ENCODE assay signal across 18 cellular contexts in the genomic region with DNA sequence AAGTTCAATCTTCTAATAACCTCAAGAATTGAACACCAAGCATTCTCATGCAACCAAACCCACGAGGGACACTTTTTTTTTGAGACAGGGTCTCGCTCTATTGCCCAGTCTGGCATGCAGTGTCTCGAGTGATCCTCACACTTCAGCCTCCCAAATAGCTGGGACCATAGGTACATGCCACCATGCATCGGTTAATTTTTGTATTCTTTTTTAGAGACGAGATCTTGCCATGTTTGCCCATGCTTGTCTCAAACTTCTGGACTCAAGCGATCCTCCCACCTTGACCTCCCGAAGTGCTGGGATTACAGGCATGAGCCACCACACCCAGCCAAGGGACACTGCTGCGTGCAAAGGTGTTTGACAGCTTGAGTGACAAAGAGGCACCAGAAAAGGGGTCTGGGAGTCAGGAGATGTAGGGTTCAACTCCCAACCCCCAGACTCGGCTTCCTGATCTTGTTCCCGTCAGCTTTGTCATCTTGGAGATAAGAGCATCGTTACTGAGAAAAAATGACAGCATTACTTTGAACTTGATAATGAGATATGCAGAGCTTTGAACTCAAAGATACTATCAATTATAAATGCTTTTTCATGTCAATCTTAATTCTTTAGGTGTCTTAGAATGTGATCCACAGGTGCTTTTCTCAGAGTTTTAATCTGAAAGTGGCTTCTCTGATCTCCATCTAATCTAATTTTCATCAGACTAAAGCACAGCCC. TPM values are rescaled to one million over a fixed set of nuclear protein-coding genes. Genes with fewer than 3 reads are reported as not detected.
A peak's percentile ranks its signal among the peaks of the same experiment; 100 is the strongest.
DNase-seq lines count a peak whose midpoint lies in the region; ATAC-seq and TF ChIP-seq lines count a peak whose summit lies in the region.
"Had no signal": no experiment of that assay in that cellular context is flagged by ENCODE, and none has a peak within 500 bp of the region (broad histone marks: within the 10 kb centered on the region; RNA-seq: fewer than 3 reads in every experiment).

No MANE protein-coding gene starts in this region.

- H3K27ac Mint-ChIP-seq in activated naive CD4-positive, alpha-beta T cell treated with anti-CD3 and anti-CD28 coated beads, Interleukin-2, amount 50 U/mL, for 24 hours, result no peak overlapping the region
- H3K27ac Mint-ChIP-seq in T-cell (no peak overlapping the region), memory B cell (no peak overlapping the region), type B pancreatic cell (peak overlapping the region; percentile 3)
- H3K27ac Mint-ChIP-seq: activated naive CD8-positive, alpha-beta T cell treated with anti-CD3 and anti-CD28 coated beads, Interleukin-2, amount 50 U/mL, for 24 hours; activated T-helper 2 cell treated with anti-CD3 and anti-CD28 coated beads, Interferon-gamma antibody, Interleukin-2, Interleukin-4, amounts not matched to agents 10 μg/mL and 5 μg/mL and 100 μg/mL, durations not matched to agents 14 hours and 24 hours and 36 hours; H9 had no signal

- peaks cover 4% of the 10 kb centered on the region for H3K27me3 Mint-ChIP-seq in activated naive CD4-positive, alpha-beta T cell treated with anti-CD3 and anti-CD28 coated beads, Interleukin-2, amount 50 U/mL, for 24 hours
- H3K27me3 Mint-ChIP-seq in T-cell (peaks cover 0 to 10% of the 10 kb centered on the region in 2 donors), memory B cell (no peaks in the 10 kb centered on the region), type B pancreatic cell (peaks cover 5% of the 10 kb centered on the region)

- POLR2A ChIA-PET in T-cell (lab: Charles Lee), result no interaction called here

- CTCF ChIA-PET in T-cell (lab: Charles Lee), result no interaction called here

- no peaks in the 10 kb centered on the region for H3K36me3 Mint-ChIP-seq in activated naive CD4-positive, alpha-beta T cell treated with anti-CD3 and anti-CD28 coated beads, Interleukin-2, amount 50 U/mL, for 24 hours
- no peaks in the 10 kb centered on the region for H3K36me3 Mint-ChIP-seq in T-cell
- H3K36me3 Mint-ChIP-seq in memory B cell, result no peaks in the 10 kb centered on the region
- H3K36me3 Mint-ChIP-seq in type B pancreatic cell, result no peaks in the 10 kb centered on the region

- peaks cover 26% of the 10 kb centered on the region for H3K4me1 Mint-ChIP-seq in activated naive CD4-positive, alpha-beta T cell treated with anti-CD3 and anti-CD28 coated beads, Interleukin-2, amount 50 U/mL, for 24 hours
- peaks cover 19 to 36% (median 19%) of the 10 kb centered on the region in 3 donors for H3K4me1 Mint-ChIP-seq in T-cell
- H3K4me1 Mint-ChIP-seq in memory B cell, result peaks cover 14% of the 10 kb centered on the region
- H3K4me1 Mint-ChIP-seq in type B pancreatic cell (ENCODE audit: unreplicated experiment), result peaks cover 45% of the 10 kb centered on the region

- H3K9me3 Mint-ChIP-seq in activated naive CD4-positive, alpha-beta T cell treated with anti-CD3 and anti-CD28 coated beads, Interleukin-2, amount 50 U/mL, for 24 hours, result no peaks in the 10 kb centered on the region
- H3K9me3 Mint-ChIP-seq in T-cell, result no peaks in the 10 kb centered on the region
- no peaks in the 10 kb centered on the region for H3K9me3 Mint-ChIP-seq in memory B cell
- no peaks in the 10 kb centered on the region for H3K9me3 Mint-ChIP-seq in type B pancreatic cell
- H3K9me3 Mint-ChIP-seq: activated naive CD8-positive, alpha-beta T cell treated with anti-CD3 and anti-CD28 coated beads, Interleukin-2, amount 50 U/mL, for 24 hours; activated T-helper 2 cell treated with anti-CD3 and anti-CD28 coated beads, Interferon-gamma antibody, Interleukin-2, Interleukin-4, amounts not matched to agents 10 μg/mL and 5 μg/mL and 100 μg/mL, durations not matched to agents 14 hours and 24 hours and 36 hours; H9 had no signal

- no peak for TF ChIP-seq CTCF in type B pancreatic cell (conservative IDR thresholded peaks at IDR 0.05)

- no peak for ATAC-seq in T-cell (replicated peaks in 1 of 4)
- ATAC-seq in memory B cell (ENCODE audit: low read depth), result no peak
- ATAC-seq: activated naive CD8-positive, alpha-beta T cell treated with anti-CD3 and anti-CD28 coated beads, Interleukin-2, amount 50 U/mL, for 24 hours; Right ventricle myocardium inferior had no signal

- peak overlapping the region; percentile 79 for H3K4me3 Mint-ChIP-seq in activated naive CD4-positive, alpha-beta T cell treated with anti-CD3 and anti-CD28 coated beads, Interleukin-2, amount 50 U/mL, for 24 hours
- H3K4me3 Mint-ChIP-seq in T-cell, result peak overlapping the region; percentile 78 to 92 (median 82)
- peak overlapping the region; percentile 82 for H3K4me3 Mint-ChIP-seq in memory B cell
- peak overlapping the region; percentile 87 for H3K4me3 Mint-ChIP-seq in type B pancreatic cell

- DNase-seq in activated naive CD4-positive, alpha-beta T cell treated with Interleukin-2 at 50 U/mL for 16 hours, result no peak
- DNase-seq in T-cell, result no peak
- no peak for DNase-seq in memory B cell (ENCODE audit: low spot score in 2 of 2)
- DNase-seq in type B pancreatic cell (ENCODE audit: extremely low spot score, unreplicated experiment), result no peak
- no peak for DNase-seq in ureter (ENCODE audit: low spot score)
- DNase-seq in EL, result no peak
- DNase-seq in NCI-H446 (lab: John Stamatoyannopoulos, UW), result no peak
- DNase-seq: activated naive CD8-positive, alpha-beta T cell treated with anti-CD3 and anti-CD28 coated beads, Interleukin-2, amount 50 U/mL, for 24 hours; brain microvascular endothelial cell; H9; Karpas-422; kidney; OCI-M1; stimulated activated CD4-positive, alpha-beta T cell treated with anti-CD3 and anti-CD28 coated beads, Interleukin-15, amount 100 ng/mL, for 24 hours; upper lobe of left lung had no signal

RNA-seq across cellular contexts. Expression of a gene that starts 1.6 kb away (rescaled TPM):
- total RNA-seq in T-cell, result 10 to 100 TPM in 3 of 5 donors, 1 to 10 TPM in 2; 5.0 to 16.3 (median 12.5) TPM
- total RNA-seq in type B pancreatic cell (ENCODE audit: low replicate concordance), result 31.1 and 36.6 TPM in 2 replicates
- 14.9 TPM for total RNA-seq in ureter
